In genomic region chr9:121822093-121823085, GRCh38 we compare ENCODE assay signal across 15 cellular contexts.
DNase-seq lines count a peak whose midpoint lies in the region; ATAC-seq and TF ChIP-seq lines count a peak whose summit lies in the region.
"Had no signal": no experiment of that assay in that cellular context is flagged by ENCODE, and none has a peak within 500 bp of the region (broad histone marks: within the 10 kb centered on the region; RNA-seq: fewer than 3 reads in every experiment).

No MANE protein-coding gene starts in this region.

- peaks cover 17% of the 10 kb centered on the region for H3K4me1 Mint-ChIP-seq in endodermal cell

- peaks cover 41% of the 10 kb centered on the region for H3K27me3 Mint-ChIP-seq in endodermal cell (ENCODE audit: insufficient read depth)

- no peaks in the 10 kb centered on the region for H3K9me3 Mint-ChIP-seq in endodermal cell
- H3K9me3 Mint-ChIP-seq: memory B cell had no signal

- ATAC-seq in upper lobe of right lung, result no peak

- peaks cover 52% of the 10 kb centered on the region for H3K27me3 ChIP-seq in endodermal cell (ENCODE audit: control insufficient read depth, insufficient read depth, low read length, poor library complexity, severe bottlenecking)
- H3K27me3 ChIP-seq in upper lobe of right lung, result no peaks in the 10 kb centered on the region
- H3K27me3 ChIP-seq in tibial artery, result no peaks in the 10 kb centered on the region
- no peaks in the 10 kb centered on the region for H3K27me3 ChIP-seq in BE2C
- H3K27me3 ChIP-seq: colonic mucosa, upper lobe of left lung had no signal

- H3K4me1 ChIP-seq in endodermal cell (ENCODE audit: control insufficient read depth, insufficient read depth, low read length) (peaks cover 3% of the 10 kb centered on the region), upper lobe of right lung (no peaks in the 10 kb centered on the region), tibial artery (no peaks in the 10 kb centered on the region), BE2C (peaks cover 14% of the 10 kb centered on the region)
- H3K4me1 ChIP-seq: colonic mucosa had no signal

- intact Hi-C loops in upper lobe of right lung (cut with DNase I), result no loop called here
- intact Hi-C loops in tibial artery (cut with DNase I; ENCODE audit: low total_unique reads), result no loop called here

- DNase-seq in activated effector memory CD4-positive, alpha-beta T cell treated with anti-CD3 and anti-CD28 coated beads, Interleukin-2, amount 50 U/mL, for 16 hours, result peak; percentile 31
- DNase-seq in activated effector memory CD4-positive, alpha-beta T cell treated with Interleukin-2 at 50 U/mL for 16 hours, result no peak
- DNase-seq in SHP77 treated with DMSO at 0.1 percent for 48 hours (lab: John Stamatoyannopoulos, UW) (peak; percentile 51), endodermal cell (peak; percentile 48), upper lobe of right lung (peak; percentile 47), tibial artery (no peak), BE2C (no peak)
- DNase-seq in stimulated activated CD4-positive, alpha-beta T cell treated with anti-CD3 and anti-CD28 coated beads, Interleukin-4, amount 100 ng/mL, for 1 hour, result no peak
- DNase-seq: colonic mucosa, DND-41, NCI-H526 treated with DMSO at 0.1 percent for 48 hours, Right ventricle myocardium superior, upper lobe of left lung had no signal

- H3K27ac ChIP-seq in endodermal cell (ENCODE audit: low read depth, low read length) (no peak overlapping the region), upper lobe of right lung (no peak overlapping the region), tibial artery (no peak overlapping the region)
- H3K27ac ChIP-seq: colonic mucosa, parathyroid adenoma had no signal

- H3K4me3 Mint-ChIP-seq in endodermal cell, result no peak overlapping the region
- H3K4me3 Mint-ChIP-seq: memory B cell had no signal

- no peak overlapping the region for H3K27ac Mint-ChIP-seq in endodermal cell
- H3K27ac Mint-ChIP-seq: memory B cell had no signal

- H3K4me3 ChIP-seq in endodermal cell (ENCODE audit: low read length) (no peak overlapping the region), upper lobe of right lung (no peak overlapping the region), tibial artery (no peak overlapping the region), BE2C (ENCODE audit: low read depth, low read length) (no peak overlapping the region)
- H3K4me3 ChIP-seq: colonic mucosa, upper lobe of left lung had no signal

- TF ChIP-seq CTCF in endodermal cell (conservative IDR thresholded peaks at IDR 0.05), result no peak
- TF ChIP-seq CTCF in upper lobe of right lung (IDR thresholded peaks at IDR 0.05), result no peak
- TF ChIP-seq CTCF in tibial artery (IDR thresholded peaks at IDR 0.05), result no peak
- no peak for TF ChIP-seq CTCF in BE2C (IDR thresholded peaks at IDR 0.05; ENCODE audit: low read depth, low read length)

- H3K36me3 ChIP-seq in endodermal cell (ENCODE audit: control insufficient read depth, insufficient read depth, low read length) (no peaks in the 10 kb centered on the region), upper lobe of right lung (no peaks in the 10 kb centered on the region), tibial artery (peaks cover 0 to 13% (median 7%) of the 10 kb centered on the region in 3 donors), BE2C (no peaks in the 10 kb centered on the region)
- H3K36me3 ChIP-seq: colonic mucosa, upper lobe of left lung had no signal

- 89 to 94% methylated on average over 25 to 34 of the region's 34 CpGs for WGBS in endodermal cell (ENCODE audit: insufficient coverage in 1 of 2, insufficient read length in 1 of 2), 2 experiments

- no peaks in the 10 kb centered on the region for H3K36me3 Mint-ChIP-seq in endodermal cell (ENCODE audit: low read depth)

- H3K9ac ChIP-seq in endodermal cell (ENCODE audit: extremely low read depth, low read length, poor library complexity, severe bottlenecking), result no peak overlapping the region
- H3K9ac ChIP-seq: parathyroid adenoma had no signal

- H3K9me3 ChIP-seq in endodermal cell (ENCODE audit: control insufficient read depth, low read length) (no peaks in the 10 kb centered on the region), upper lobe of right lung (no peaks in the 10 kb centered on the region), tibial artery (no peaks in the 10 kb centered on the region), BE2C (no peaks in the 10 kb centered on the region)
- H3K9me3 ChIP-seq: colonic mucosa, upper lobe of left lung had no signal

Comparison
In these comparisons a context has a peak if more than half of its experiments do, and no peak if none do; other contexts are left out.
1. DNase-seq: peak in activated effector memory CD4-positive, alpha-beta T cell treated with anti-CD3 and anti-CD28 coated beads, Interleukin-2, amount 50 U/mL, for 16 hours (single experiment), SHP77 treated with DMSO at 0.1 percent for 48 hours (single experiment), endodermal cell (single experiment) and upper lobe of right lung (single experiment); none in activated effector memory CD4-positive, alpha-beta T cell treated with Interleukin-2 at 50 U/mL for 16 hours (single experiment), tibial artery (0 of 2), stimulated activated CD4-positive, alpha-beta T cell treated with anti-CD3 and anti-CD28 coated beads, Interleukin-4, amount 100 ng/mL, for 1 hour (single experiment) and BE2C (single experiment).